12 cellular contexts compared by ENCODE assay signal in genomic region chr9:134058716-134059115, GRCh38. TPM values are rescaled to one million over a fixed set of nuclear protein-coding genes. Genes with fewer than 3 reads are reported as not detected.
DNase-seq lines count a peak whose midpoint lies in the region; ATAC-seq and TF ChIP-seq lines count a peak whose summit lies in the region.
"Had no signal": no experiment of that assay in that cellular context is flagged by ENCODE, and none has a peak within 500 bp of the region (broad histone marks: within the 10 kb centered on the region; RNA-seq: fewer than 3 reads in every experiment).

No MANE protein-coding gene starts in this region.

- TF ChIP-seq CTCF in GM23338 (conservative IDR thresholded peaks at IDR 0.05; ENCODE audit: low read depth in 2 of 2) (no peak), brain (conservative IDR thresholded peaks at IDR 0.05) (no peak), nephron (IDR thresholded peaks at IDR 0.05; ENCODE audit: unreplicated experiment in 3 of 3) (no peak)

- H3K79me2 ChIP-seq in GM23338 (replicated peaks; ENCODE audit: insufficient read depth) = peaks cover 100% of the 10 kb centered on the region

- H3F3A ChIP-seq in GM23338 (replicated peaks; ENCODE audit: low read depth) = no peaks in the 10 kb centered on the region

- H3K27ac Mint-ChIP-seq in GM23338 = 0 out of 2 replicates have a peak overlapping the region, but pooled peaks have one; percentile 23
- H3K27ac Mint-ChIP-seq in brain = peak overlapping the region; percentile 15 to 81 (median 70)
- peak overlapping the region; percentile 29 to 63 (median 44) for H3K27ac Mint-ChIP-seq in nephron

- no peak overlapping the region for H3K4me3 ChIP-seq in GM23338
- H3K4me3 ChIP-seq: skin epidermis, uterus had no signal

- H3K36me3 Mint-ChIP-seq in GM23338 (ENCODE audit: low read depth) (peaks cover 7% of the 10 kb centered on the region), brain (no peaks in the 10 kb centered on the region), nephron (ENCODE audit: low read depth) (no peaks in the 10 kb centered on the region)

- H3K9me3 Mint-ChIP-seq in GM23338 (no peaks in the 10 kb centered on the region), brain (no peaks in the 10 kb centered on the region), nephron (no peaks in the 10 kb centered on the region)

- no peak overlapping the region for H3K4me2 ChIP-seq in GM23338

- ATAC-seq in GM23338 (no peak), GM21390 (IDR thresholded peaks at IDR 0.05; ENCODE audit: unreplicated experiment) (no peak), HG03565 (IDR thresholded peaks at IDR 0.05; ENCODE audit: unreplicated experiment) (no peak), GM21737 (IDR thresholded peaks at IDR 0.05; ENCODE audit: unreplicated experiment) (no peak)
- ATAC-seq: Panc1 had no signal

- no peak overlapping the region for H3K27ac ChIP-seq in GM23338 (ENCODE audit: low read depth)
- H3K27ac ChIP-seq: epithelial cell of prostate, skin epidermis, uterus had no signal

- peaks cover 33% of the 10 kb centered on the region for H4K20me1 ChIP-seq in GM23338 (replicated peaks; ENCODE audit: insufficient read depth)

- H3K4me1 ChIP-seq in GM23338 (ENCODE audit: insufficient read depth) = peaks cover 2% of the 10 kb centered on the region

- H3K27me3 Mint-ChIP-seq in GM23338 (ENCODE audit: insufficient read depth, low read depth, poor library complexity) (peaks cover 11% of the 10 kb centered on the region), brain (no peaks in the 10 kb centered on the region), nephron (ENCODE audit: low read depth) (no peaks in the 10 kb centered on the region)

- peaks cover 40% of the 10 kb centered on the region for H3K4me1 Mint-ChIP-seq in GM23338
- peaks cover 77% of the 10 kb centered on the region for H3K4me1 Mint-ChIP-seq in brain
- peaks cover 60% of the 10 kb centered on the region for H3K4me1 Mint-ChIP-seq in nephron

- H2AFZ ChIP-seq in GM23338 = no peak overlapping the region

- H3K36me3 ChIP-seq in GM23338 (ENCODE audit: insufficient read depth) = no peaks in the 10 kb centered on the region
- H3K36me3 ChIP-seq: uterus had no signal

- no peaks in the 10 kb centered on the region for H3K9me2 ChIP-seq in GM23338 (ENCODE audit: insufficient read depth)

- H3K27me3 ChIP-seq in GM23338 (ENCODE audit: insufficient read depth) = no peaks in the 10 kb centered on the region
- H3K27me3 ChIP-seq: uterus had no signal

- no peak overlapping the region for H3K4me3 Mint-ChIP-seq in GM23338
- H3K4me3 Mint-ChIP-seq in brain = peak overlapping the region in 3 of 5 experiments; percentile 27 to 60 (median 34)
- peak overlapping the region in 2 of 3 experiments; percentile 16 to 53 for H3K4me3 Mint-ChIP-seq in nephron

- DNase-seq in AG08396 (ENCODE audit: low spot score) (peak; percentile 54), GM23338 (ENCODE audit: low spot score) (no peak), pons (ENCODE audit: low spot score) (no peak)

TF ChIP-seq in GM23338, 12 proteins besides CTCF, POLR2A, EP300 and RAD21:
- TF ChIP-seq, protein P1, sequence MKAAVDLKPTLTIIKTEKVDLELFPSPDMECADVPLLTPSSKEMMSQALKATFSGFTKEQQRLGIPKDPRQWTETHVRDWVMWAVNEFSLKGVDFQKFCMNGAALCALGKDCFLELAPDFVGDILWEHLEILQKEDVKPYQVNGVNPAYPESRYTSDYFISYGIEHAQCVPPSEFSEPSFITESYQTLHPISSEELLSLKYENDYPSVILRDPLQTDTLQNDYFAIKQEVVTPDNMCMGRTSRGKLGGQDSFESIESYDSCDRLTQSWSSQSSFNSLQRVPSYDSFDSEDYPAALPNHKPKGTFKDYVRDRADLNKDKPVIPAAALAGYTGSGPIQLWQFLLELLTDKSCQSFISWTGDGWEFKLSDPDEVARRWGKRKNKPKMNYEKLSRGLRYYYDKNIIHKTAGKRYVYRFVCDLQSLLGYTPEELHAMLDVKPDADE (IDR thresholded peaks at IDR 0.05) = no peak
- TF ChIP-seq POLR2AphosphoS5 (IDR thresholded peaks at IDR 0.05; ENCODE audit: low read depth) (no peak), NANOG (IDR thresholded peaks at IDR 0.05; ENCODE audit: borderline replicate concordance) (no peak)

RNA-seq across cellular contexts. Expression of gene BRD3, which starts 9.1 kb away (rescaled TPM):
- 40.7 and 46.0 TPM in 2 replicates for total RNA-seq in GM23338 (2014; rRNA removed; shearing (Covaris generic))
- polyA plus RNA-seq in GM23338 (2016; fragmentation: Nextera tagmentation; extraction: Ambion mirVana) (87.1 and 88.0 TPM in 2 replicates), brain (ENCODE audit: insufficient read depth, low read depth, low replicate concordance) (84.9 TPM)

RNA-seq across cellular contexts. Expression of gene BRD3OS, which starts 33.4 kb away (rescaled TPM):
- 12.8 and 16.0 TPM in 2 replicates for total RNA-seq in GM23338 (2014; rRNA removed; shearing (Covaris generic))
- polyA plus RNA-seq in GM23338 (2016; fragmentation: Nextera tagmentation; extraction: Ambion mirVana) = 9.2 and 10.9 TPM in 2 replicates
- 49.4 TPM for polyA plus RNA-seq in brain (ENCODE audit: insufficient read depth, low read depth, low replicate concordance)
